30 cellular contexts compared by ENCODE assay signal in genomic region chr16:11177578-11178130, GRCh38.
DNase-seq lines count a peak whose midpoint lies in the region; ATAC-seq and TF ChIP-seq lines count a peak whose summit lies in the region.
"Had no signal": no experiment of that assay in that cellular context is flagged by ENCODE, and none has a peak within 500 bp of the region (broad histone marks: within the 10 kb centered on the region; RNA-seq: fewer than 3 reads in every experiment).

No MANE protein-coding gene starts in this region.

- peaks cover 86% of the 10 kb centered on the region for H3K4me1 Mint-ChIP-seq in activated CD8-positive, alpha-beta T cell treated with anti-CD3 and anti-CD28 coated beads, Interleukin-2, amount 10 ng/mL, durations not matched to agents 7 days and 5 days (ENCODE audit: low read depth)
- peaks cover 70% of the 10 kb centered on the region for H3K4me1 Mint-ChIP-seq in activated CD8-positive, alpha-beta T cell treated with anti-CD3 and anti-CD28 coated beads for 36 hours (ENCODE audit: low read depth)

- H3K4me2 ChIP-seq in BLaER1 (peak overlapping the region; percentile 29), osteoblast (ENCODE audit: insufficient read depth, low read length) (no peak overlapping the region)
- H3K4me2 ChIP-seq: PC-9 had no signal

- H3K36me3 Mint-ChIP-seq in activated CD8-positive, alpha-beta T cell treated with anti-CD3 and anti-CD28 coated beads, Interleukin-2, amount 10 ng/mL, durations not matched to agents 7 days and 5 days (ENCODE audit: low read depth) = peaks cover 64% of the 10 kb centered on the region
- H3K36me3 Mint-ChIP-seq in activated CD8-positive, alpha-beta T cell treated with anti-CD3 and anti-CD28 coated beads for 36 hours (ENCODE audit: low read depth) = peaks cover 34% of the 10 kb centered on the region

- intact Hi-C loops in activated CD8-positive, alpha-beta T cell treated with anti-CD3 and anti-CD28 coated beads for 36 hours (cut with micrococcal nuclease) = loop anchor here (10.0 kb wide), 1 partner anchor 83 kb away; no protein-coding TSS in a partner anchor
- intact Hi-C loops in right cardiac atrium (cut with DNase I) = no loop called here

- H3K9me3 ChIP-seq in BLaER1 (no peaks in the 10 kb centered on the region), NT2/D1 (ENCODE audit: insufficient read depth, low read length) (no peaks in the 10 kb centered on the region), osteoblast (ENCODE audit: low read depth, low read length) (no peaks in the 10 kb centered on the region), right cardiac atrium (ENCODE audit: control insufficient read depth, low read length) (no peaks in the 10 kb centered on the region)
- H3K9me3 ChIP-seq: SJSA1 had no signal

- POLR2A ChIA-PET in activated CD8-positive, alpha-beta T cell treated with anti-CD3 and anti-CD28 coated beads, Interleukin-2, amount 10 ng/mL, durations not matched to agents 7 days and 5 days (lab: Charles Lee) = no interaction called here
- POLR2A ChIA-PET in activated CD8-positive, alpha-beta T cell treated with anti-CD3 and anti-CD28 coated beads for 36 hours (lab: Charles Lee) = interaction anchor here (0.9 to 1.8 kb wide), 5 partner anchors 9 to 77 kb away, joined by 3 to 9 read pairs (median 4); no protein-coding TSS in a partner anchor

- H3K4me1 ChIP-seq in BLaER1 = peaks cover 50% of the 10 kb centered on the region
- peaks cover 5% of the 10 kb centered on the region for H3K4me1 ChIP-seq in NT2/D1 (ENCODE audit: insufficient read depth, insufficient read length)
- H3K4me1 ChIP-seq in osteoblast (ENCODE audit: insufficient read depth, low read length) = no peaks in the 10 kb centered on the region
- H3K4me1 ChIP-seq in right cardiac atrium (ENCODE audit: control insufficient read depth, insufficient read depth, low read length) = no peaks in the 10 kb centered on the region

- no peak overlapping the region for H3K4me3 Mint-ChIP-seq in activated CD8-positive, alpha-beta T cell treated with anti-CD3 and anti-CD28 coated beads, Interleukin-2, amount 10 ng/mL, durations not matched to agents 7 days and 5 days
- H3K4me3 Mint-ChIP-seq in activated CD8-positive, alpha-beta T cell treated with anti-CD3 and anti-CD28 coated beads for 36 hours = no peak overlapping the region
- H3K4me3 Mint-ChIP-seq: CD8-positive, alpha-beta memory T cell had no signal

- H2AFZ ChIP-seq in osteoblast (ENCODE audit: low read length) = no peak overlapping the region
- H2AFZ ChIP-seq: PC-9 had no signal

- no peaks in the 10 kb centered on the region for H3K27me3 ChIP-seq in BLaER1
- no peaks in the 10 kb centered on the region for H3K27me3 ChIP-seq in NT2/D1 (ENCODE audit: insufficient read depth, insufficient read length)
- H3K27me3 ChIP-seq in osteoblast (ENCODE audit: insufficient read depth, low read length) = no peaks in the 10 kb centered on the region
- H3K27me3 ChIP-seq in right cardiac atrium (ENCODE audit: control insufficient read depth, insufficient read depth) = no peaks in the 10 kb centered on the region
- H3K27me3 ChIP-seq: SJSA1 had no signal

- H3K36me3 ChIP-seq in BLaER1 = peaks cover 37% of the 10 kb centered on the region
- H3K36me3 ChIP-seq in NT2/D1 (ENCODE audit: insufficient read depth, insufficient read length, low read length) = peaks cover 16% of the 10 kb centered on the region
- no peaks in the 10 kb centered on the region for H3K36me3 ChIP-seq in osteoblast (ENCODE audit: insufficient read depth, low read length)

- TF ChIP-seq CTCF in activated CD8-positive, alpha-beta T cell treated with anti-CD3 and anti-CD28 coated beads for 36 hours (IDR thresholded peaks at IDR 0.05) = no peak
- TF ChIP-seq CTCF in osteoblast (IDR thresholded peaks at IDR 0.05; ENCODE audit: extremely low read depth, low read depth, low read length) = no peak

- H3K27me3 Mint-ChIP-seq in activated CD8-positive, alpha-beta T cell treated with anti-CD3 and anti-CD28 coated beads, Interleukin-2, amount 10 ng/mL, durations not matched to agents 7 days and 5 days (ENCODE audit: low read depth) = no peaks in the 10 kb centered on the region
- no peaks in the 10 kb centered on the region for H3K27me3 Mint-ChIP-seq in activated CD8-positive, alpha-beta T cell treated with anti-CD3 and anti-CD28 coated beads for 36 hours
- H3K27me3 Mint-ChIP-seq: CD8-positive, alpha-beta memory T cell; IgD-negative memory B cell had no signal

- no peak for ATAC-seq in activated CD8-positive, alpha-beta T cell treated with anti-CD3 and anti-CD28 coated beads, Interleukin-2, amount 10 ng/mL, durations not matched to agents 7 days and 5 days
- ATAC-seq in activated CD8-positive, alpha-beta T cell treated with anti-CD3 and anti-CD28 coated beads for 36 hours = no peak
- ATAC-seq in right cardiac atrium = no peak
- no peak for ATAC-seq in activated CD4-positive, CD25-positive, alpha-beta regulatory T cell treated with anti-CD3 and anti-CD28 coated beads, Interleukin-2, amount 50 U/mL, for 24 hours
- ATAC-seq: HCT116 had no signal

- H3K9me3 Mint-ChIP-seq in activated CD8-positive, alpha-beta T cell treated with anti-CD3 and anti-CD28 coated beads, Interleukin-2, amount 10 ng/mL, durations not matched to agents 7 days and 5 days (ENCODE audit: insufficient read depth) = no peaks in the 10 kb centered on the region
- no peaks in the 10 kb centered on the region for H3K9me3 Mint-ChIP-seq in activated CD8-positive, alpha-beta T cell treated with anti-CD3 and anti-CD28 coated beads for 36 hours
- H3K9me3 Mint-ChIP-seq: CD8-positive, alpha-beta memory T cell; IgD-negative memory B cell had no signal

- CTCF ChIA-PET in activated CD8-positive, alpha-beta T cell treated with anti-CD3 and anti-CD28 coated beads, Interleukin-2, amount 10 ng/mL, durations not matched to agents 7 days and 5 days (lab: Charles Lee) = interaction anchor here (0.6 kb wide), 1 partner anchor 8 kb away, joined by 3 read pairs; no protein-coding TSS in a partner anchor
- CTCF ChIA-PET in activated CD8-positive, alpha-beta T cell treated with anti-CD3 and anti-CD28 coated beads for 36 hours (lab: Charles Lee) = interaction anchor here (0.6 to 1.7 kb wide), 3 partner anchors 10 to 40 kb away, joined by 3 to 5 read pairs (median 3); no protein-coding TSS in a partner anchor

- no peak overlapping the region for H3K4me3 ChIP-seq in BLaER1
- no peak overlapping the region for H3K4me3 ChIP-seq in NT2/D1 (ENCODE audit: insufficient read length, low read depth)
- H3K4me3 ChIP-seq in osteoblast (ENCODE audit: insufficient read depth, low read length) = no peak overlapping the region
- no peak overlapping the region for H3K4me3 ChIP-seq in right cardiac atrium (ENCODE audit: low read length)
- H3K4me3 ChIP-seq: PC-9, SJSA1 had no signal

- H3K9ac ChIP-seq in BLaER1 = no peak overlapping the region
- H3K9ac ChIP-seq in NT2/D1 (ENCODE audit: insufficient read length, low read depth) = peak overlapping the region; percentile 5

- H4K20me1 ChIP-seq in BLaER1 = no peaks in the 10 kb centered on the region
- peaks cover 2% of the 10 kb centered on the region for H4K20me1 ChIP-seq in osteoblast (ENCODE audit: insufficient read depth, low read length)

- no peak for DNase-seq in activated CD8-positive, alpha-beta T cell treated with anti-CD3 and anti-CD28 coated beads, Interleukin-2, amount 10 ng/mL, durations not matched to agents 7 days and 5 days
- DNase-seq in activated CD8-positive, alpha-beta T cell treated with anti-CD3 and anti-CD28 coated beads for 36 hours = no peak
- DNase-seq in NT2/D1 (ENCODE audit: low read depth, low spot score) (no peak), osteoblast (ENCODE audit: insufficient read length, low spot score, missing footprints) (peak; percentile 75), right cardiac atrium (no peak), NCI-H2227 (lab: John Stamatoyannopoulos, UW; ENCODE audit: unreplicated experiment) (no peak)
- DNase-seq: AML-193; CD8-positive, alpha-beta memory T cell; DMS 273 treated with DMSO at 0.1 percent for 48 hours; DMS79; GF-D8; GOT3; Kasumi-1; MV-4-11; NCI-H1105; NCI-H1436 treated with DMSO at 0.1 percent for 48 hours; NCI-H1930; NCI-H2107; NCI-H446; NCI-H524 treated with DMSO at 0.1 percent for 48 hours; NCI-H774; Right ventricle myocardium superior; RPMI8226 had no signal

- H3K27ac ChIP-seq in BLaER1 (no peak overlapping the region), osteoblast (ENCODE audit: low read depth, low read length) (no peak overlapping the region), right cardiac atrium (ENCODE audit: low read length) (no peak overlapping the region)
- H3K27ac ChIP-seq: C4-2B, PC-9, SJSA1 had no signal

- WGBS in right cardiac atrium = 94% methylated on average over 6 of the region's 6 CpGs

- H3K79me2 ChIP-seq in osteoblast (ENCODE audit: insufficient read depth, low read length) = no peaks in the 10 kb centered on the region

- peak overlapping the region; percentile 43 for H3K27ac Mint-ChIP-seq in activated CD8-positive, alpha-beta T cell treated with anti-CD3 and anti-CD28 coated beads, Interleukin-2, amount 10 ng/mL, durations not matched to agents 7 days and 5 days
- H3K27ac Mint-ChIP-seq in activated CD8-positive, alpha-beta T cell treated with anti-CD3 and anti-CD28 coated beads for 36 hours = no peak overlapping the region
- H3K27ac Mint-ChIP-seq: CD8-positive, alpha-beta memory T cell had no signal
